9 cellular contexts compared by ENCODE assay signal in genomic region chr22:44363214-44363979, GRCh38. TPM values are rescaled to one million over a fixed set of nuclear protein-coding genes. Genes with fewer than 3 reads are reported as not detected.
DNase-seq lines count a peak whose midpoint lies in the region; ATAC-seq and TF ChIP-seq lines count a peak whose summit lies in the region.
"Had no signal": no experiment of that assay in that cellular context is flagged by ENCODE, and none has a peak within 500 bp of the region (broad histone marks: within the 10 kb centered on the region; RNA-seq: fewer than 3 reads in every experiment).

No MANE protein-coding gene starts in this region.

- H3K4me1 ChIP-seq in adipocyte (ENCODE audit: control insufficient read depth, insufficient read depth, low read length): peaks cover 42% of the 10 kb centered on the region
- peaks cover 0 to 68% (median 59%) of the 10 kb centered on the region in 4 donors for H3K4me1 ChIP-seq in sigmoid colon

- peaks cover 3% of the 10 kb centered on the region for H3K27me3 Mint-ChIP-seq in activated CD4-positive, alpha-beta T cell treated with anti-CD3 and anti-CD28 coated beads, Interleukin-2, amount 10 ng/mL, durations not matched to agents 7 days and 5 days

- H3K9me3 Mint-ChIP-seq in activated CD4-positive, alpha-beta T cell treated with anti-CD3 and anti-CD28 coated beads, Interleukin-2, amount 10 ng/mL, durations not matched to agents 7 days and 5 days: no peaks in the 10 kb centered on the region

- H3K27me3 ChIP-seq in adipocyte (replicated peaks; ENCODE audit: control insufficient read depth, insufficient read depth, low read length) (no peaks in the 10 kb centered on the region), sigmoid colon (no peaks in the 10 kb centered on the region)

- no peak for ATAC-seq in GM18873 (IDR thresholded peaks at IDR 0.05; ENCODE audit: low FRiP score, unreplicated experiment)
- no peak for ATAC-seq in GM19035 (IDR thresholded peaks at IDR 0.05; ENCODE audit: unreplicated experiment)
- ATAC-seq: activated CD4-positive, CD25-positive, alpha-beta regulatory T cell treated with anti-CD3 and anti-CD28 coated beads, Interleukin-2, amount 50 U/mL, for 24 hours had no signal

- TF ChIP-seq POLR2A in sigmoid colon (IDR thresholded peaks at IDR 0.05): no peak

- POLR2A ChIA-PET in activated CD4-positive, alpha-beta T cell treated with anti-CD3 and anti-CD28 coated beads, Interleukin-2, amount 10 ng/mL, durations not matched to agents 7 days and 5 days (lab: Charles Lee): no interaction called here

- no peak overlapping the region for H3K27ac Mint-ChIP-seq in activated CD4-positive, alpha-beta T cell treated with anti-CD3 and anti-CD28 coated beads, Interleukin-2, amount 10 ng/mL, durations not matched to agents 7 days and 5 days

- no peaks in the 10 kb centered on the region for H3K4me1 Mint-ChIP-seq in activated CD4-positive, alpha-beta T cell treated with anti-CD3 and anti-CD28 coated beads, Interleukin-2, amount 10 ng/mL, durations not matched to agents 7 days and 5 days

- no peaks in the 10 kb centered on the region for H3K9me3 ChIP-seq in adipocyte (ENCODE audit: control insufficient read depth, low read length)
- H3K9me3 ChIP-seq in sigmoid colon: no peaks in the 10 kb centered on the region

- TF ChIP-seq CTCF in sigmoid colon (IDR thresholded peaks at IDR 0.05): no peak

- peak overlapping the region; percentile 55 for H3K9ac ChIP-seq in adipocyte (ENCODE audit: low read length)

- intact Hi-C loops in cardiac septum (cut with DNase I) (no loop called here), sigmoid colon (cut with DNase I) (loop anchor here (2.0 to 5.0 kb wide), 4 partner anchors 134 to 276 kb away; partner anchors contain the start of gene RTL6)

- H3K36me3 ChIP-seq in adipocyte (ENCODE audit: control insufficient read depth, insufficient read depth, low read length, severe bottlenecking) (no peaks in the 10 kb centered on the region), sigmoid colon (no peaks in the 10 kb centered on the region)

- no peaks in the 10 kb centered on the region for H3K36me3 Mint-ChIP-seq in activated CD4-positive, alpha-beta T cell treated with anti-CD3 and anti-CD28 coated beads, Interleukin-2, amount 10 ng/mL, durations not matched to agents 7 days and 5 days (ENCODE audit: low read depth)

- WGBS in sigmoid colon, 2 donors: 62 to 71% methylated on average over 26 of the region's 26 CpGs

- CTCF ChIA-PET in activated CD4-positive, alpha-beta T cell treated with anti-CD3 and anti-CD28 coated beads, Interleukin-2, amount 10 ng/mL, durations not matched to agents 7 days and 5 days (lab: Charles Lee): no interaction called here

- peak overlapping the region; percentile 82 to 87 (median 86) for H3K27ac ChIP-seq in sigmoid colon

- TF ChIP-seq EP300 in sigmoid colon (IDR thresholded peaks at IDR 0.05): peak; percentile 37 to 89 (median 77)

- H3K4me3 ChIP-seq in adipocyte (ENCODE audit: low read length) (peak overlapping the region; percentile 47), sigmoid colon (no peak overlapping the region)

- H3K4me3 Mint-ChIP-seq in activated CD4-positive, alpha-beta T cell treated with anti-CD3 and anti-CD28 coated beads, Interleukin-2, amount 10 ng/mL, durations not matched to agents 7 days and 5 days: no peak overlapping the region

- peak; percentile 98 for DNase-seq in EL
- DNase-seq in adipocyte (ENCODE audit: low read depth): peak; percentile 98
- DNase-seq in cardiac septum (ENCODE audit: low spot score): peak; percentile 93
- DNase-seq in sigmoid colon: peak; percentile 97
- DNase-seq in activated CD4-positive, alpha-beta T cell treated with anti-CD3 and anti-CD28 coated beads, Interleukin-2, amount 10 ng/mL, durations not matched to agents 7 days and 5 days: no peak
- no peak for DNase-seq in effector CD8-positive, alpha-beta T cell (lab: John Stamatoyannopoulos, UW)

RNA-seq across cellular contexts. Expression of gene SHISAL1, which starts 50.6 kb away (rescaled TPM):
- total RNA-seq in cardiac septum (0.70 TPM), sigmoid colon (10 to 100 TPM; 20.7 to 32.4 (median 24.1) TPM)
- 1 to 10 TPM in 1 of 3 donors, under 1 TPM in 2; 0.23 to 1.3 (median 0.60) TPM for polyA plus RNA-seq in sigmoid colon
- total RNA-seq in activated CD4-positive, alpha-beta T cell treated with anti-CD3 and anti-CD28 coated beads, Interleukin-2, amount 10 ng/mL, durations not matched to agents 7 days and 5 days: not detected

Comparison
In these comparisons a context has a peak if more than half of its experiments do, and no peak if none do; other contexts are left out.
1. DNase-seq: peak in EL (single experiment), adipocyte (single experiment), cardiac septum (single experiment) and sigmoid colon (single experiment); none in activated CD4-positive, alpha-beta T cell treated with anti-CD3 and anti-CD28 coated beads, Interleukin-2, amount 10 ng/mL, durations not matched to agents 7 days and 5 days (single experiment) and effector CD8-positive, alpha-beta T cell (single experiment).
2. RNA of gene SHISAL1, which starts 50.6 kb away (total RNA-seq): 20.7 to 32.4 TPM in sigmoid colon; 0.70 TPM in cardiac septum (single experiment) and not detected in activated CD4-positive, alpha-beta T cell treated with anti-CD3 and anti-CD28 coated beads, Interleukin-2, amount 10 ng/mL, durations not matched to agents 7 days and 5 days; every median in the first group is over 10 times any median in the second.